ENCODE assay signal across 8 cellular contexts in the genomic region with DNA sequence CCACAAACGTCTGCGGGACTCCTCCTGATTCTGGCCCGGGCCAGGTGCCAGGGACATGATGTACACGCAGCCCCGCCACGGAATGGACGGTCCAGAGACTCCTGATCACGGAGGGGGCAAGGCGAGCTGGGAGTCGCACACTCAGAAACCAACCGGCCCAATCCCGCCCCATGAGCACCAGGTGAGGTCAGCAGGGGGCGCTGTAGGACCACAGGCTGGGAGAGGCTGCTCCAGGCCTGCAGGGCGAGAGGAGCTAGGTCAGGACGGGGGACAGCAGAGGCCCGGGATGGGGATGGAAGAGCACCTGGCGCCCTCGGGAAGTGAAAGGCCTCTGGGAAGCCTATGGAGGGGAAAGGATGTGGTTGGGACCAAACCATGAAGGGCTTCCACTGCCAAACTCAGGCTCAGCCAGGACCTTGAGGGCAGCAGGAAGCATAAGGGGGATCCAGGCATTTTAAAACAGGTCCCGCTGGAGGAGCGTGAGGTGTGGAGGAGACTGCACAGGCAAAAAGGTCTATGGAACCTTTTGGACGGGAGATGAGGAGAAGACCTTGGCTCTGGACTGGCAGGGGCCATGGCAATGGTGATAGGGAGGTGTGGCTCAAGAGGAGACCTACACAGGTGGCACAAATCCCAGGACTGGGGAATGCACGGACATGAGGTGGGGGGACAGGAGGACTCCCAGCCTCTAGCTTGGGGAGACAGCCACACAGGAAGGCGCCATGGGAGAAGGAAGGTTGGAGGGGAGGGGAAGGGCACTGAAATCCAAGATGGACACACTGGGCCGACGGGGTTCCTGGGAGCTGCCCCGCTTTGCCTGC.
A peak's percentile ranks its signal among the peaks of the same experiment; 100 is the strongest.
DNase-seq lines count a peak whose midpoint lies in the region; ATAC-seq and TF ChIP-seq lines count a peak whose summit lies in the region.

No MANE protein-coding gene starts in this region.

- 30 to 44% methylated on average over 26 of the region's 26 CpGs for WGBS in sigmoid colon, 2 donors

- no peak for TF ChIP-seq POLR2A in sigmoid colon (IDR thresholded peaks at IDR 0.05)

- H3K9ac ChIP-seq in adipocyte (ENCODE audit: low read length), result no peak overlapping the region

- H3K36me3 ChIP-seq in adipocyte (ENCODE audit: control insufficient read depth, insufficient read depth, low read length, severe bottlenecking), result no peaks in the 10 kb centered on the region
- H3K36me3 ChIP-seq in sigmoid colon, result peaks cover 0 to 14% (median 0%) of the 10 kb centered on the region in 4 donors

- peak; percentile 70 for DNase-seq in Daoy (ENCODE audit: low read depth)
- DNase-seq in MV-4-11 (lab: John Stamatoyannopoulos, UW), result peak; percentile 12
- peak; percentile 53 for DNase-seq in SW480 (ENCODE audit: low spot score)
- DNase-seq in adipocyte (ENCODE audit: low read depth), result peak; percentile 78
- DNase-seq in left ventricle myocardium superior, result peak; percentile 87
- DNase-seq in sigmoid colon, result peak; percentile 85

- peaks cover 13% of the 10 kb centered on the region for H3K4me1 ChIP-seq in adipocyte (ENCODE audit: control insufficient read depth, insufficient read depth, low read length)
- no peaks in the 10 kb centered on the region for H3K4me1 ChIP-seq in sigmoid colon

- TF ChIP-seq CTCF in sigmoid colon (IDR thresholded peaks at IDR 0.05), result peak; percentile 62 to 75 (median 70)

- H3K9me3 ChIP-seq in adipocyte (ENCODE audit: control insufficient read depth, low read length) (no peaks in the 10 kb centered on the region), sigmoid colon (no peaks in the 10 kb centered on the region)

- intact Hi-C loops in left ventricle myocardium superior (cut with micrococcal nuclease), result loop anchor here (5.0 kb wide), 1 partner anchor 310 kb away; no protein-coding TSS in a partner anchor
- intact Hi-C loops in sigmoid colon (cut with DNase I), result loop anchor here (1.0 kb wide), 1 partner anchor 310 kb away; no protein-coding TSS in a partner anchor

- H3K27me3 ChIP-seq in adipocyte (replicated peaks; ENCODE audit: control insufficient read depth, insufficient read depth, low read length) (no peaks in the 10 kb centered on the region), sigmoid colon (no peaks in the 10 kb centered on the region)

- no peak for TF ChIP-seq EP300 in sigmoid colon (IDR thresholded peaks at IDR 0.05)

- no peak overlapping the region for H3K4me3 ChIP-seq in adipocyte (ENCODE audit: low read length)
- H3K4me3 ChIP-seq in sigmoid colon, result no peak overlapping the region

- H3K27ac ChIP-seq in sigmoid colon, result no peak overlapping the region

- ATAC-seq in GM21825 (IDR thresholded peaks at IDR 0.05; ENCODE audit: unreplicated experiment), result peak; percentile 73
- peak; percentile 89 for ATAC-seq in left ventricle myocardium superior
- no peak for ATAC-seq in HG03469 (IDR thresholded peaks at IDR 0.05; ENCODE audit: unreplicated experiment)

Comparison
In these comparisons a context has a peak if more than half of its experiments do, and no peak if none do; other contexts are left out.
1. DNase-seq: peak in every context shown above with its lines; median percentile 87 in left ventricle myocardium superior; 85 in sigmoid colon; 78 in adipocyte; 70 in Daoy; 53 in SW480; 12 in MV-4-11.